Comparison of ENCODE assay signal across 8 cellular contexts in the genomic region with DNA sequence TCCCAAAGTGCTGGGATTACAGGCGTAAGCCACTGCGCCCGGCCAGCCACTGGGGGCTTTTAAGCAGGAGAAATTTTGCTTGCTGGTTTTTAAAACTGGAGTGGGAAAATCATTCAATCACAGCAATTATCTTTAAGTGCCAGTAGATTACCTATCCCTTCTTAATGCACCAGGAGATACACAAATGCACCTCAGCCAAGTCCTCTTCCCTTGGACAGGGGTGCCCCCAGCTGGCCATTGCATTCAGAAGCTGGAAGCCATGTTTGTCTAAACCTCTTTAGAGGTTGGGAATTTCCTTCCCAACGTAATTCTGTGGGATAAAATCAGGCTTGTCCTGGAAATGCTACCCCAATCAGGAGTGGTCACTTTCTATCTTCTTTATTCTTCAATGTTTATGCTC. TPM values are rescaled to one million over a fixed set of nuclear protein-coding genes. Genes with fewer than 3 reads are reported as not detected.
A peak's percentile ranks its signal among the peaks of the same experiment; 100 is the strongest.
DNase-seq lines count a peak whose midpoint lies in the region; ATAC-seq and TF ChIP-seq lines count a peak whose summit lies in the region.

No MANE protein-coding gene starts in this region.

- peak; percentile 48 for TF ChIP-seq CTCF in AG04450 (IDR thresholded peaks at IDR 0.05; ENCODE audit: low read depth, low read length)
- peak; percentile 36 for TF ChIP-seq CTCF in astrocyte of the spinal cord (IDR thresholded peaks at IDR 0.05; ENCODE audit: low read depth, low read length)
- peak; percentile 17 for TF ChIP-seq CTCF in lung (IDR thresholded peaks at IDR 0.05; ENCODE audit: control extremely low read depth, extremely low read depth)

- peaks cover 3 to 8% of the 10 kb centered on the region in 2 donors for H3K36me3 ChIP-seq in lung (ENCODE audit: control insufficient read depth in 2 of 2, insufficient read depth in 2 of 2, low read length in 2 of 2)

- no peaks in the 10 kb centered on the region for H3K4me1 ChIP-seq in lung (ENCODE audit: control insufficient read depth in 2 of 2, insufficient read depth in 2 of 2, low read length in 2 of 2)

- H3K4me3 ChIP-seq in AG04450 (ENCODE audit: low read depth, low read length): no peak overlapping the region
- no peak overlapping the region for H3K4me3 ChIP-seq in astrocyte of the spinal cord (ENCODE audit: low read depth, low read length)
- H3K4me3 ChIP-seq in lung: no peak overlapping the region

- DNase-seq in AG04450 (ENCODE audit: low read depth, low spot score) (no peak), ELF-1 (ENCODE audit: low read depth, low spot score) (peak; percentile 44), NCI-H146 treated with DMSO at 0.1 percent for 48 hours (lab: John Stamatoyannopoulos, UW; ENCODE audit: unreplicated experiment) (peak; percentile 10), astrocyte of the spinal cord (ENCODE audit: low read depth, low spot score) (peak; percentile 9), lung (ENCODE audit: low spot score) (no peak), posterior vena cava (ENCODE audit: low spot score) (no peak), middle frontal gyrus (ENCODE audit: extremely low spot score, low spot score) (no peak)

- intact Hi-C loops in posterior vena cava (cut with DNase I): no loop called here

- CTCF ChIA-PET in AG04450 (lab: Charles Lee): interaction anchor here (1.3 to 1.4 kb wide), 2 partner anchors 254 to 256 kb away, joined by 3 to 7 read pairs; no protein-coding TSS in a partner anchor

- no peak for ATAC-seq in lung (ENCODE audit: insufficient read depth, low FRiP score)
- ATAC-seq in GM18909 (IDR thresholded peaks at IDR 0.05; ENCODE audit: poor library complexity, unreplicated experiment): no peak

- no peaks in the 10 kb centered on the region for H3K9me3 ChIP-seq in AG04450 (ENCODE audit: control insufficient read depth, insufficient read depth, low read length)
- no peaks in the 10 kb centered on the region for H3K9me3 ChIP-seq in lung (ENCODE audit: control insufficient read depth in 2 of 2, insufficient read depth in 1 of 2, low read length in 1 of 2)

- POLR2A ChIA-PET in AG04450 (lab: Yijun Ruan, JAX): no interaction called here

- H3K27ac ChIP-seq in AG04450 (ENCODE audit: low read depth, low read length) (no peak overlapping the region), lung (ENCODE audit: low read depth in 1 of 2, low read length in 1 of 2) (no peak overlapping the region)

- 66 to 77% methylated on average over 4 of the region's 4 CpGs for WGBS in lung, 2 donors

- in situ Hi-C loops in astrocyte of the spinal cord (cut with HindIII; ENCODE audit: low sequenced_read_pairs): no loop called here

- H3K27me3 ChIP-seq in AG04450 (ENCODE audit: control insufficient read depth, insufficient read depth, low read length) (no peaks in the 10 kb centered on the region), lung (ENCODE audit: control insufficient read depth, insufficient read depth) (no peaks in the 10 kb centered on the region)

RNA-seq across cellular contexts. Expression of a gene that starts 26.6 kb away (rescaled TPM):
- polyA plus RNA-seq in AG04450 (2011; rRNA removed) (16.7 and 21.7 TPM in 2 replicates), lung (10 to 100 TPM; 22.3 to 40.4 TPM)
- polyA minus RNA-seq in AG04450 (2011; rRNA and poly(A)+ RNA removed): 5.9 and 11.6 TPM in 2 replicates
- total RNA-seq in lung (10 to 100 TPM; 17.8 to 20.5 TPM), posterior vena cava (10 to 100 TPM; 13.8 to 16.3 TPM)

RNA-seq across cellular contexts. Expression of a gene that starts 27.6 kb away (rescaled TPM):
- 58.3 and 61.6 TPM in 2 replicates for polyA plus RNA-seq in AG04450 (2011; rRNA removed)
- polyA minus RNA-seq in AG04450 (2011; rRNA and poly(A)+ RNA removed): 10.1 and 11.6 TPM in 2 replicates
- 10 to 100 TPM; 19.2 to 24.8 TPM for total RNA-seq in lung
- 100 to 1,000 TPM in 1 of 2 donors, 10 to 100 TPM in 1; 40.1 to 111 TPM for polyA plus RNA-seq in lung
- 10 to 100 TPM; 31.5 to 36.9 TPM for total RNA-seq in posterior vena cava

RNA-seq across cellular contexts. Expression of a gene that starts 31.4 kb away (rescaled TPM):
- polyA plus RNA-seq in AG04450 (2011; rRNA removed) (0.58 and 1.0 TPM in 2 replicates), lung (10 to 100 TPM; 45.9 to 52.5 TPM)
- not detected in 2 replicates for polyA minus RNA-seq in AG04450 (2011; rRNA and poly(A)+ RNA removed)
- total RNA-seq in lung (10 to 100 TPM in 1 of 2 donors, 1 to 10 TPM in 1; 6.5 to 16.9 TPM), posterior vena cava (1 to 10 TPM; 3.5 to 9.7 TPM)

RNA-seq across cellular contexts. Expression of a gene that starts 59.5 kb away (rescaled TPM):
- polyA plus RNA-seq in AG04450 (2011; rRNA removed) (5.7 and 8.5 TPM in 2 replicates), lung (1 to 10 TPM; 2.8 to 3.6 TPM)
- 3.9 and 6.0 TPM in 2 replicates for polyA minus RNA-seq in AG04450 (2011; rRNA and poly(A)+ RNA removed)
- total RNA-seq in lung (1 to 10 TPM; 6.3 to 7.5 TPM), posterior vena cava (1 to 10 TPM; 4.0 to 4.9 TPM)

Comparison
In these comparisons a context has a peak if more than half of its experiments do, and no peak if none do; other contexts are left out.
1. DNase-seq: peak in ELF-1 (single experiment), NCI-H146 treated with DMSO at 0.1 percent for 48 hours (single experiment) and astrocyte of the spinal cord (single experiment); none in AG04450 (single experiment), lung (single experiment), posterior vena cava (single experiment) and middle frontal gyrus (single experiment).
2. Peak in every context shown above with its lines, with median percentiles within 50 percentile points of each other: CTCF ChIP-seq.